19 cellular contexts compared by ENCODE assay signal in genomic region chr14:31440280-31440679, GRCh38. TPM values are rescaled to one million over a fixed set of nuclear protein-coding genes. Genes with fewer than 3 reads are reported as not detected.
A peak's percentile ranks its signal among the peaks of the same experiment; 100 is the strongest.
DNase-seq lines count a peak whose midpoint lies in the region; TF ChIP-seq lines count a peak whose summit lies in the region.
"Had no signal": no experiment of that assay in that cellular context is flagged by ENCODE, and none has a peak within 500 bp of the region (broad histone marks: within the 10 kb centered on the region; RNA-seq: fewer than 3 reads in every experiment).

No MANE protein-coding gene starts in this region.

- no peak for TF ChIP-seq EP300 in SK-N-SH (IDR thresholded peaks at IDR 0.05; ENCODE audit: borderline replicate concordance in 1 of 2, low read depth in 1 of 2, low read length in 1 of 2)

- H2AFZ ChIP-seq in SK-N-SH (ENCODE audit: low read depth): no peak overlapping the region

- POLR2A ChIA-PET in SK-N-SH (lab: Yijun Ruan, JAX): no interaction called here

- no peaks in the 10 kb centered on the region for H3K27me3 ChIP-seq in ascending aorta
- H3K27me3 ChIP-seq in SK-N-SH (ENCODE audit: insufficient read depth): no peaks in the 10 kb centered on the region
- H3K27me3 ChIP-seq: SJCRH30 had no signal

- no peaks in the 10 kb centered on the region for H3K9me2 ChIP-seq in SK-N-SH

- H3K9me3 ChIP-seq in ascending aorta (no peaks in the 10 kb centered on the region), SK-N-SH (no peaks in the 10 kb centered on the region)
- H3K9me3 ChIP-seq: SJCRH30 had no signal

- CTCF ChIA-PET in SK-N-SH (lab: Yijun Ruan, JAX): no interaction called here

- H3K36me3 Mint-ChIP-seq in osteocyte (ENCODE audit: unreplicated experiment) (peaks cover 4% of the 10 kb centered on the region), immature natural killer cell (peaks cover 4 to 14% (median 12%) of the 10 kb centered on the region in 3 donors)

- H3K27ac Mint-ChIP-seq in osteocyte (ENCODE audit: unreplicated experiment) (peak overlapping the region; percentile 93), immature natural killer cell (no peak overlapping the region)
- H3K27ac Mint-ChIP-seq: CD4-positive, CD25-positive, alpha-beta regulatory T cell had no signal

- H4K20me1 ChIP-seq in SK-N-SH (ENCODE audit: insufficient read depth): no peaks in the 10 kb centered on the region

- H3F3A ChIP-seq in SK-N-SH (replicated peaks; ENCODE audit: insufficient read depth): no peaks in the 10 kb centered on the region

- H3K4me1 ChIP-seq in ascending aorta: peaks cover 0 to 12% of the 10 kb centered on the region in 2 donors
- H3K4me1 ChIP-seq in SK-N-SH (ENCODE audit: control insufficient read depth in 1 of 2, insufficient read depth in 2 of 2, low read depth in 1 of 2, low read length in 1 of 2): no peaks in the 10 kb centered on the region; a peak in 1 of 4 replicates
- H3K4me1 ChIP-seq: SJCRH30 had no signal

- H3K27ac ChIP-seq in ascending aorta (peak overlapping the region; percentile 26 to 36), SK-N-SH (ENCODE audit: low read depth in 2 of 2, low read length in 1 of 2) (no peak overlapping the region)
- H3K27ac ChIP-seq: SJCRH30 had no signal

- DNase-seq in EL (peak; percentile 13), ascending aorta (ENCODE audit: low spot score in 2 of 2) (no peak), fibroblast of villous mesenchyme (ENCODE audit: low read depth) (peak; percentile 3), osteocyte (ENCODE audit: extremely low spot score, unreplicated experiment) (no peak), SK-N-SH (no peak), NCI-H526 treated with DMSO at 0.1 percent for 48 hours (lab: John Stamatoyannopoulos, UW) (no peak), immature natural killer cell (no peak)
- DNase-seq: CD4-positive, CD25-positive, alpha-beta regulatory T cell; DMS79; H7; KBM-7; NCI-H1694; NCI-H2081; NCI-H2171 treated with DMSO at 0.1 percent for 48 hours; NCI-H524 treated with DMSO at 0.1 percent for 48 hours; OCI-M1; SJCRH30 had no signal

- TF ChIP-seq RAD21 in SK-N-SH (IDR thresholded peaks at IDR 0.05; ENCODE audit: low read length): no peak

- H3K4me3 Mint-ChIP-seq in osteocyte (ENCODE audit: unreplicated experiment) (no peak overlapping the region), immature natural killer cell (no peak overlapping the region)
- H3K4me3 Mint-ChIP-seq: CD4-positive, CD25-positive, alpha-beta regulatory T cell had no signal

- H3K79me2 ChIP-seq in SK-N-SH (ENCODE audit: insufficient read depth): no peaks in the 10 kb centered on the region

- peaks cover 20% of the 10 kb centered on the region for H3K4me1 Mint-ChIP-seq in osteocyte (ENCODE audit: unreplicated experiment)
- H3K4me1 Mint-ChIP-seq in immature natural killer cell: no peaks in the 10 kb centered on the region

- intact Hi-C loops in ascending aorta (cut with DNase I): loop anchor here (10.0 kb wide), 1 partner anchor 55 kb away; no protein-coding TSS in a partner anchor

- H3K36me3 ChIP-seq in ascending aorta (no peaks in the 10 kb centered on the region), SK-N-SH (replicated peaks in 1 of 2; ENCODE audit: control insufficient read depth in 1 of 2, insufficient read depth in 2 of 2, low read length in 1 of 2) (peaks cover 0 to 13% of the 10 kb centered on the region in 2 experiments)
- H3K36me3 ChIP-seq: SJCRH30 had no signal

- H3K4me2 ChIP-seq in SK-N-SH: no peak overlapping the region

- no peaks in the 10 kb centered on the region for H3K9me3 Mint-ChIP-seq in osteocyte (ENCODE audit: unreplicated experiment)
- H3K9me3 Mint-ChIP-seq in immature natural killer cell: no peaks in the 10 kb centered on the region

- no peak overlapping the region for H3K4me3 ChIP-seq in ascending aorta
- H3K4me3 ChIP-seq in fibroblast of villous mesenchyme (ENCODE audit: low read depth, low read length): no peak overlapping the region
- H3K4me3 ChIP-seq in SK-N-SH (ENCODE audit: low read depth in 2 of 2, low read length in 1 of 2): no peak overlapping the region
- H3K4me3 ChIP-seq: GM12878, SJCRH30 had no signal

- no peak overlapping the region for H3K9ac ChIP-seq in SK-N-SH

- no peak for TF ChIP-seq CTCF in ascending aorta (IDR thresholded peaks at IDR 0.05)
- no peak for TF ChIP-seq CTCF in fibroblast of villous mesenchyme (IDR thresholded peaks at IDR 0.05; ENCODE audit: insufficient read depth, low read depth, low read length)
- no peak for TF ChIP-seq CTCF in osteocyte (IDR thresholded peaks at IDR 0.05)
- TF ChIP-seq CTCF in SK-N-SH (IDR thresholded peaks at IDR 0.05): no peak

- no peaks in the 10 kb centered on the region for H3K27me3 Mint-ChIP-seq in osteocyte (ENCODE audit: unreplicated experiment)
- peaks cover 0 to 2% (median 2%) of the 10 kb centered on the region in 3 donors for H3K27me3 Mint-ChIP-seq in immature natural killer cell (ENCODE audit: low read depth in 3 of 3)
- H3K27me3 Mint-ChIP-seq: CD4-positive, CD25-positive, alpha-beta regulatory T cell had no signal

TF ChIP-seq in SK-N-SH, 30 proteins besides CTCF, POLR2A, EP300 and RAD21:
- TF ChIP-seq RCOR1 (IDR thresholded peaks at IDR 0.05; ENCODE audit: low read length) (no peak), TCF12 (IDR thresholded peaks at IDR 0.05) (no peak), GATA2 (CRISPR knock-in tag; IDR thresholded peaks at IDR 0.05) (no peak)
- TF ChIP-seq, protein P1, sequence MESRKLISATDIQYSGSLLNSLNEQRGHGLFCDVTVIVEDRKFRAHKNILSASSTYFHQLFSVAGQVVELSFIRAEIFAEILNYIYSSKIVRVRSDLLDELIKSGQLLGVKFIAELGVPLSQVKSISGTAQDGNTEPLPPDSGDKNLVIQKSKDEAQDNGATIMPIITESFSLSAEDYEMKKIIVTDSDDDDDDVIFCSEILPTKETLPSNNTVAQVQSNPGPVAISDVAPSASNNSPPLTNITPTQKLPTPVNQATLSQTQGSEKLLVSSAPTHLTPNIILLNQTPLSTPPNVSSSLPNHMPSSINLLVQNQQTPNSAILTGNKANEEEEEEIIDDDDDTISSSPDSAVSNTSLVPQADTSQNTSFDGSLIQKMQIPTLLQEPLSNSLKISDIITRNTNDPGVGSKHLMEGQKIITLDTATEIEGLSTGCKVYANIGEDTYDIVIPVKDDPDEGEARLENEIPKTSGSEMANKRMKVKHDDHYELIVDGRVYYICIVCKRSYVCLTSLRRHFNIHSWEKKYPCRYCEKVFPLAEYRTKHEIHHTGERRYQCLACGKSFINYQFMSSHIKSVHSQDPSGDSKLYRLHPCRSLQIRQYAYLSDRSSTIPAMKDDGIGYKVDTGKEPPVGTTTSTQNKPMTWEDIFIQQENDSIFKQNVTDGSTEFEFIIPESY (IDR thresholded peaks at IDR 0.05; ENCODE audit: borderline replicate concordance, low read depth): no peak
- TF ChIP-seq, protein P2, sequence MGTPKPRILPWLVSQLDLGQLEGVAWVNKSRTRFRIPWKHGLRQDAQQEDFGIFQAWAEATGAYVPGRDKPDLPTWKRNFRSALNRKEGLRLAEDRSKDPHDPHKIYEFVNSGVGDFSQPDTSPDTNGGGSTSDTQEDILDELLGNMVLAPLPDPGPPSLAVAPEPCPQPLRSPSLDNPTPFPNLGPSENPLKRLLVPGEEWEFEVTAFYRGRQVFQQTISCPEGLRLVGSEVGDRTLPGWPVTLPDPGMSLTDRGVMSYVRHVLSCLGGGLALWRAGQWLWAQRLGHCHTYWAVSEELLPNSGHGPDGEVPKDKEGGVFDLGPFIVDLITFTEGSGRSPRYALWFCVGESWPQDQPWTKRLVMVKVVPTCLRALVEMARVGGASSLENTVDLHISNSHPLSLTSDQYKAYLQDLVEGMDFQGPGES (IDR thresholded peaks at IDR 0.05; ENCODE audit: low read depth, low read length): no peak
TF ChIP-seq in SK-N-SH: peak in this region for 0.

RNA-seq across cellular contexts. Expression of gene DTD2, which starts 17.0 kb away (rescaled TPM):
- total RNA-seq in ascending aorta (120 TPM), fibroblast of villous mesenchyme (46.7 and 68.2 TPM in 2 replicates), osteocyte (25.5 and 26.5 TPM in 2 replicates)
- polyA plus RNA-seq in SK-N-SH (2012; rRNA removed) (10.5 and 14.7 TPM in 2 replicates), immature natural killer cell (10 to 100 TPM; 15.0 to 21.7 (median 16.4) TPM)
- 15.3 and 16.6 TPM in 2 replicates for polyA plus RNA-seq in SK-N-SH (2012; cell fraction: cytosol; rRNA removed)
- 5.4 and 5.5 TPM in 2 replicates for polyA plus RNA-seq in SK-N-SH (2012; cell fraction: nucleus; rRNA removed)

RNA-seq across cellular contexts. Expression of gene HEATR5A, which starts 19.9 kb away (rescaled TPM):
- 11.6 TPM for total RNA-seq in ascending aorta
- total RNA-seq in fibroblast of villous mesenchyme: 45.1 and 87.7 TPM in 2 replicates
- total RNA-seq in osteocyte: 48.3 and 56.2 TPM in 2 replicates
- 7.1 and 12.9 TPM in 2 replicates for polyA plus RNA-seq in SK-N-SH (2012; rRNA removed)
- 11.4 and 12.5 TPM in 2 replicates for polyA plus RNA-seq in SK-N-SH (2012; cell fraction: cytosol; rRNA removed)
- polyA plus RNA-seq in SK-N-SH (2012; cell fraction: nucleus; rRNA removed): 6.2 and 14.7 TPM in 2 replicates
- 1 to 10 TPM; 7.7 to 8.9 (median 8.9) TPM for polyA plus RNA-seq in immature natural killer cell

RNA-seq across cellular contexts. Expression of gene GPR33, which starts 47.6 kb away (rescaled TPM):
- total RNA-seq in ascending aorta (not detected), fibroblast of villous mesenchyme (not detected in 2 replicates), osteocyte (not detected in 2 replicates)
- polyA plus RNA-seq in SK-N-SH (2012; rRNA removed) (not detected in 2 replicates), immature natural killer cell (not detected)
- polyA plus RNA-seq in SK-N-SH (2012; cell fraction: cytosol; rRNA removed): not detected in 2 replicates
- not detected in 2 replicates for polyA plus RNA-seq in SK-N-SH (2012; cell fraction: nucleus; rRNA removed)
- total RNA-seq: CD4-positive, CD25-positive, alpha-beta regulatory T cell; GM12878; H7; SJCRH30 had no signal
- polyA plus RNA-seq: BJ; CD4-positive, CD25-positive, alpha-beta regulatory T cell; GM12878 had no signal

Comparison
In these comparisons a context has a peak if more than half of its experiments do, and no peak if none do; other contexts are left out.
1. DNase-seq: peak in EL (single experiment) and fibroblast of villous mesenchyme (single experiment); none in ascending aorta (0 of 2), osteocyte (single experiment), SK-N-SH (single experiment), NCI-H526 treated with DMSO at 0.1 percent for 48 hours (single experiment) and immature natural killer cell (0 of 3).
2. H3K27ac ChIP-seq: peak in ascending aorta (2 of 2); none in SK-N-SH (0 of 2).